8 cellular contexts compared by ENCODE assay signal in genomic region chr5:112860929-112861637, GRCh38. TPM values are rescaled to one million over a fixed set of nuclear protein-coding genes. Genes with fewer than 3 reads are reported as not detected.
A peak's percentile ranks its signal among the peaks of the same experiment; 100 is the strongest.
DNase-seq lines count a peak whose midpoint lies in the region; ATAC-seq and TF ChIP-seq lines count a peak whose summit lies in the region.

SRP19 (plus strand) TSS chr5:112861287; CDS start chr5:112861377, 90 bp downstream.

- DNase-seq in GM10266 (ENCODE audit: extremely low spot score) (peak; percentile 90), NCI-H1105 (lab: John Stamatoyannopoulos, UW) (peak; percentile 75), SKM-1 treated with dmso at 0.1 percent for 144 hours (lab: John Stamatoyannopoulos, UW; ENCODE audit: unreplicated experiment) (peak; percentile 94), glutamatergic neuron (peak; percentile 92), osteoblast (ENCODE audit: insufficient read length, low spot score, missing footprints) (peak; percentile 95), thoracic aorta (ENCODE audit: low spot score) (peak; percentile 80)

- peaks cover 4% of the 10 kb centered on the region for H3K27me3 Mint-ChIP-seq in activated naive CD8-positive, alpha-beta T cell
- H3K27me3 Mint-ChIP-seq in glutamatergic neuron (ENCODE audit: unreplicated experiment) = no peaks in the 10 kb centered on the region

- H3K27me3 ChIP-seq in osteoblast (ENCODE audit: insufficient read depth, low read length) = no peaks in the 10 kb centered on the region
- H3K27me3 ChIP-seq in thoracic aorta (replicated peaks; ENCODE audit: insufficient read depth) = no peaks in the 10 kb centered on the region

- H3K4me2 ChIP-seq in osteoblast (ENCODE audit: insufficient read depth, low read length) = peak within 1 kb of the TSS; percentile 98

- peak within 1 kb of the TSS; percentile 97 for H3K4me3 Mint-ChIP-seq in activated naive CD8-positive, alpha-beta T cell
- peak within 1 kb of the TSS; percentile 95 for H3K4me3 Mint-ChIP-seq in glutamatergic neuron (ENCODE audit: unreplicated experiment)

- H3K4me1 Mint-ChIP-seq in activated naive CD8-positive, alpha-beta T cell (ENCODE audit: low read depth) = peaks cover 31% of the 10 kb centered on the region
- H3K4me1 Mint-ChIP-seq in glutamatergic neuron (ENCODE audit: low read depth, unreplicated experiment) = peaks cover 9% of the 10 kb centered on the region

- H3K9me3 Mint-ChIP-seq in activated naive CD8-positive, alpha-beta T cell (ENCODE audit: low read depth) = no peaks in the 10 kb centered on the region
- peaks cover 2% of the 10 kb centered on the region for H3K9me3 Mint-ChIP-seq in glutamatergic neuron (ENCODE audit: unreplicated experiment)

- H3K36me3 ChIP-seq in osteoblast (ENCODE audit: insufficient read depth, low read length) (peaks cover 31% of the 10 kb centered on the region), thoracic aorta (peaks cover 7% of the 10 kb centered on the region)

- no peak for TF ChIP-seq CTCF in GM10266 (IDR thresholded peaks at IDR 0.05; ENCODE audit: control insufficient read depth, insufficient read depth, low read depth, missing control alignments)
- TF ChIP-seq CTCF in glutamatergic neuron (IDR thresholded peaks at IDR 0.05; ENCODE audit: partially characterized antibody, unreplicated experiment) = no peak
- TF ChIP-seq CTCF in osteoblast (IDR thresholded peaks at IDR 0.05; ENCODE audit: extremely low read depth, low read depth, low read length) = no peak
- no peak for TF ChIP-seq CTCF in thoracic aorta (IDR thresholded peaks at IDR 0.05)

- peaks cover 44% of the 10 kb centered on the region for H3K79me2 ChIP-seq in osteoblast (ENCODE audit: insufficient read depth, low read length)

- peaks cover 24% of the 10 kb centered on the region for H3K4me1 ChIP-seq in osteoblast (ENCODE audit: insufficient read depth, low read length)
- H3K4me1 ChIP-seq in thoracic aorta (ENCODE audit: control insufficient read depth in 1 of 2, low read depth in 2 of 2) = peaks cover 16 to 26% of the 10 kb centered on the region in 2 donors

- ATAC-seq in HG02623 (IDR thresholded peaks at IDR 0.05; ENCODE audit: unreplicated experiment) (peak; percentile 98), thoracic aorta (ENCODE audit: insufficient number of reproducible peaks, low FRiP score, low read depth) (peak; percentile 95)

- H3K4me3 ChIP-seq in osteoblast (ENCODE audit: insufficient read depth, low read length) (peak within 1 kb of the TSS; percentile 88), thoracic aorta (peak within 1 kb of the TSS; percentile 88)

- H3K9me3 ChIP-seq in osteoblast (ENCODE audit: low read depth, low read length) (no peaks in the 10 kb centered on the region), thoracic aorta (no peaks in the 10 kb centered on the region)

- peak within 1 kb of the TSS; percentile 99 for H2AFZ ChIP-seq in osteoblast (ENCODE audit: low read length)

- H3K36me3 Mint-ChIP-seq in activated naive CD8-positive, alpha-beta T cell = no peaks in the 10 kb centered on the region
- H3K36me3 Mint-ChIP-seq in glutamatergic neuron (ENCODE audit: unreplicated experiment) = no peaks in the 10 kb centered on the region

- peaks cover 13% of the 10 kb centered on the region for H4K20me1 ChIP-seq in osteoblast (ENCODE audit: insufficient read depth, low read length)

- H3K27ac Mint-ChIP-seq in activated naive CD8-positive, alpha-beta T cell = peak within 1 kb of the TSS; percentile 100
- H3K27ac Mint-ChIP-seq in glutamatergic neuron (ENCODE audit: unreplicated experiment) = peak within 1 kb of the TSS; percentile 88

- H3K27ac ChIP-seq in osteoblast (ENCODE audit: low read depth, low read length) (peak within 1 kb of the TSS; percentile 93), thoracic aorta (peak within 1 kb of the TSS; percentile 71 to 77)

RNA-seq across cellular contexts. Expression of gene SRP19, which starts in this region (rescaled TPM):
- total RNA-seq in glutamatergic neuron (ENCODE audit: unreplicated experiment) = 54.8 TPM
- 55.7 and 59.0 TPM in 2 replicates for total RNA-seq in osteoblast
- total RNA-seq in thoracic aorta = 10 to 100 TPM; 35.9 to 46.9 TPM

Comparison
In these comparisons a context has a peak if more than half of its experiments do, and no peak if none do; other contexts are left out.
1. Peak in every context shown above with its lines: DNase-seq, ATAC-seq, H3K4me3 ChIP-seq and H3K27ac ChIP-seq.